In the genomic region with DNA sequence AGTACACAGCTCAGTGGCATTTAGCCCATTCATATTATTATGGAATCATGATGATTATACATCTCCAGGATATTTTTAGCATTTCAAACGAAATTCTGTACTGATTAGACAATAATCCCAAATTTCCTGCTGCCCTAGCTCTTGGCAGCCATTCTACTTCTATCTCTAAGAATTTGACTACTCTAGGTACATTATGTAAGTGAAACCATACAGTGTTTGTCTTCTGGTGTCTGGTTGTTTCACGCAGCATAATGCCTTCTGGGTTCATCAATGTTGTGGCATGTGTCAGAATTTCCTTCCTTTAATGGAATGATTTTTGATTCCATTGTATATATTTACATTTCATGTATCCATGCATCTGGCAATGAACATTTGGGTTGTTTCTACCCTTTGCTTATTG, we compare ENCODE assay signal across 8 cellular contexts.
"Had no signal": no experiment of that assay in that cellular context is flagged by ENCODE, and none has a peak within 500 bp of the region (broad histone marks: within the 10 kb centered on the region; RNA-seq: fewer than 3 reads in every experiment).

No MANE protein-coding gene starts in this region.

- H3K9me3 ChIP-seq: HAP-1 had no signal

- H3K4me1 ChIP-seq: HAP-1 had no signal

- H3K9ac ChIP-seq: GM23248 had no signal

- H3K4me3 ChIP-seq: GM23248, HAP-1 had no signal

- H3K27ac ChIP-seq: GM23248, HL-60 had no signal

- DNase-seq: GM23248, GOT3, H7, HFFc6, IMR-90 had no signal

- H3K36me3 ChIP-seq: HAP-1 had no signal

- ATAC-seq: HCT116 had no signal

- H2AFZ ChIP-seq: GM23248 had no signal
